Comparison of ENCODE assay signal across 8 cellular contexts in the genomic region with DNA sequence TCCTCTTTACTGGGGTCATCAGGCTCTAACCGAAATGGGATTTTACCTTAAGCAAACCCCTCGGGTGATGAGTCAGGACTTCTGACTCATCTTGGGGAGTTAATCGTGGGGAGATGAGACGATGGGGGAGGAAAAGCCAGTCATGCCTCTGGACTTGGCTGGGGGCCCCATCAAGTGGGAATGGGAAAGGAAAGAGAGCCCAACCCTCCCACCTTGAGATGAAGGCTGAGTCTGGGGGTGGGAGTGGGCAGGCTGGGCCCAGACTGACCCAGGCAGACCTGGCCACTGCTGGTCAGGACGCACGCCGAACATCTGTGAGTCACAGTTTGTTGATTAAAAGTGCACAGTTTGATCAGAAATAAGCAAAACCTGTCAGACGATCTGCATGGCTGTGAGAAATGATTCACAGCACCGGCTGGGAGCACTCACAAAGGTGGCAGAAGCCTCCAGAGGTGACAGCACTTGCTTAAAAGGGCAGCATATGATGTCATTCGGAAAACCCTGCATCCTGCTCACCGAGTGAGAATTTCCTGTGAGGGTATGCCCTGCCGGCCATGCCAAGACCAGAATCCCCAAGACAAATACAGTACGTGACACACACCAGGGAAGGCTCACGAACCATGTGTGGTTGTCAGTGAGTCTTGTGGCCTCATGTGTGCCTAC. TPM values are rescaled to one million over a fixed set of nuclear protein-coding genes. Genes with fewer than 3 reads are reported as not detected.
DNase-seq lines count a peak whose midpoint lies in the region; ATAC-seq and TF ChIP-seq lines count a peak whose summit lies in the region.

No MANE protein-coding gene starts in this region.

- intact Hi-C loops in heart right ventricle (cut with DNase I) (no loop called here), Right ventricle myocardium inferior (cut with DNase I) (loop anchor here (5.0 kb wide), 1 partner anchor 33 kb away; no protein-coding TSS in a partner anchor), esophagus muscularis mucosa (cut with DNase I) (no loop called here), prostate gland (cut with DNase I) (no loop called here)

- no peak for TF ChIP-seq EP300 in esophagus muscularis mucosa (IDR thresholded peaks at IDR 0.05)

- no peaks in the 10 kb centered on the region for H3K9me3 ChIP-seq in heart right ventricle
- H3K9me3 ChIP-seq in T-helper 17 cell (ENCODE audit: control insufficient read depth, low read length, poor library complexity, severe bottlenecking): no peaks in the 10 kb centered on the region
- H3K9me3 ChIP-seq in esophagus muscularis mucosa: no peaks in the 10 kb centered on the region
- H3K9me3 ChIP-seq in prostate gland: no peaks in the 10 kb centered on the region

- 55 to 58% methylated on average over 14 of the region's 14 CpGs for WGBS in heart right ventricle, 2 donors
- WGBS in esophagus muscularis mucosa: 29% methylated on average over 14 of the region's 14 CpGs
- WGBS in prostate gland: 30% methylated on average over 14 of the region's 14 CpGs

- DNase-seq in heart right ventricle (peak in 1 of 2 donors; percentile 64), Right ventricle myocardium inferior (ENCODE audit: missing footprints) (no peak), T-helper 17 cell (no peak), esophagus muscularis mucosa (ENCODE audit: extremely low spot score) (no peak), smooth muscle cell of the brain vasculature (ENCODE audit: low read depth, low spot score) (peak; percentile 80), AML-193 (lab: John Stamatoyannopoulos, UW) (no peak), prostate gland (ENCODE audit: low spot score) (no peak)

- no peak overlapping the region for H3K4me3 Mint-ChIP-seq in T-helper 17 cell

- H3K27me3 Mint-ChIP-seq in T-helper 17 cell: peaks cover 11% of the 10 kb centered on the region

- H3K4me1 ChIP-seq in heart right ventricle: peaks cover 10 to 63% (median 38%) of the 10 kb centered on the region in 9 donors
- H3K4me1 ChIP-seq in esophagus muscularis mucosa: peaks cover 21 to 46% (median 27%) of the 10 kb centered on the region in 4 donors
- H3K4me1 ChIP-seq in prostate gland (replicated peaks): no peaks in the 10 kb centered on the region

- no peak for TF ChIP-seq CTCF in heart right ventricle (IDR thresholded peaks at IDR 0.05)
- TF ChIP-seq CTCF in esophagus muscularis mucosa (IDR thresholded peaks at IDR 0.05): no peak
- TF ChIP-seq CTCF in prostate gland (IDR thresholded peaks at IDR 0.05): no peak

- H3K36me3 Mint-ChIP-seq in T-helper 17 cell (ENCODE audit: low read depth): no peaks in the 10 kb centered on the region

- H3K4me3 ChIP-seq in heart right ventricle: no peak overlapping the region
- no peak overlapping the region for H3K4me3 ChIP-seq in esophagus muscularis mucosa
- H3K4me3 ChIP-seq in prostate gland: no peak overlapping the region

- peak overlapping the region; percentile 61 for H3K27ac Mint-ChIP-seq in T-helper 17 cell

- ATAC-seq in heart right ventricle (peak; percentile 13 to 76 (median 52)), Right ventricle myocardium inferior (no peak), HG02885 (IDR thresholded peaks at IDR 0.05; ENCODE audit: poor library complexity, unreplicated experiment) (peak; percentile 72), T-helper 17 cell (no peak)

- H3K36me3 ChIP-seq in heart right ventricle (peaks cover 0 to 44% (median 0%) of the 10 kb centered on the region in 9 donors), esophagus muscularis mucosa (peaks cover 0 to 50% (median 17%) of the 10 kb centered on the region in 4 donors), prostate gland (no peaks in the 10 kb centered on the region)

- TF ChIP-seq POLR2A in esophagus muscularis mucosa (IDR thresholded peaks at IDR 0.05; ENCODE audit: low read depth) (no peak), prostate gland (IDR thresholded peaks at IDR 0.05) (no peak)

- peaks cover 10% of the 10 kb centered on the region for H3K4me1 Mint-ChIP-seq in T-helper 17 cell

- H3K27me3 ChIP-seq in heart right ventricle: no peaks in the 10 kb centered on the region
- H3K27me3 ChIP-seq in esophagus muscularis mucosa: no peaks in the 10 kb centered on the region
- H3K27me3 ChIP-seq in prostate gland (replicated peaks; ENCODE audit: insufficient read depth): no peaks in the 10 kb centered on the region

- H3K27ac ChIP-seq in heart right ventricle: peak overlapping the region in 6 of 10 donors; percentile 28 to 74 (median 53)
- H3K27ac ChIP-seq in esophagus muscularis mucosa (replicated peaks in 1 of 4): peak overlapping the region; percentile 46 to 62 (median 52)
- H3K27ac ChIP-seq in prostate gland: peak overlapping the region in 1 of 2 donors; percentile 20

RNA-seq across cellular contexts. Expression of a gene that starts 50.0 kb away (rescaled TPM):
- 10 to 100 TPM; 16.3 to 26.5 (median 21.3) TPM for total RNA-seq in heart right ventricle
- polyA plus RNA-seq in heart right ventricle: 1 to 10 TPM; 7.0 to 9.5 TPM
- total RNA-seq in Right ventricle myocardium inferior: 22.0 TPM
- total RNA-seq in T-helper 17 cell: 10 to 100 TPM; 23.5 to 26.4 TPM
- 10 to 100 TPM; 29.0 to 41.9 (median 39.3) TPM for total RNA-seq in esophagus muscularis mucosa
- total RNA-seq in prostate gland: 10 to 100 TPM; 20.2 to 21.6 TPM

Comparison
In these comparisons a context has a peak if more than half of its experiments do, and no peak if none do; other contexts are left out.
1. ATAC-seq: peak in heart right ventricle (8 of 8) and HG02885 (single experiment); none in Right ventricle myocardium inferior (single experiment) and T-helper 17 cell (single experiment).